Comparison of ENCODE assay signal across 26 cellular contexts in genomic region chr16:20833081-20833480, GRCh38.
"Had no signal": no experiment of that assay in that cellular context is flagged by ENCODE, and none has a peak within 500 bp of the region (broad histone marks: within the 10 kb centered on the region; RNA-seq: fewer than 3 reads in every experiment).

No MANE protein-coding gene starts in this region.

- ATAC-seq: activated naive CD4-positive, alpha-beta T cell treated with anti-CD3 and anti-CD28 coated beads, Interleukin-2, amount 50 U/mL, for 72 hours; activated T-cell treated with anti-CD3 and anti-CD28 coated beads, Interleukin-2, amount 50 U/mL, for 4 hours; body of pancreas; PC-3 had no signal

- H3K4me1 ChIP-seq: adrenal gland, body of pancreas, Peyer's patch had no signal

- H3K4me3 Mint-ChIP-seq: activated CD4-positive, alpha-beta memory T cell treated with anti-CD3 and anti-CD28 coated beads for 36 hours; activated CD4-positive, alpha-beta T cell treated with anti-CD3 and anti-CD28 coated beads, Interleukin-2, amount 10 ng/mL, durations not matched to agents 24 days and 14 days; activated naive CD4-positive, alpha-beta T cell treated with anti-CD3 and anti-CD28 coated beads for 36 hours; activated T-cell treated with anti-CD3 and anti-CD28 coated beads, Interleukin-2, amount 50 U/mL, for 4 hours; activated T-helper 1 cell treated with anti-CD3 and anti-CD28 coated beads, Interleukin-12 subunit alpha, Interleukin-12 subunit beta, Interleukin-2, Interleukin-4 antibody, amounts not matched to agents 30 ng/mL and 10 ng/mL and 1 ng/mL, durations not matched to agents 14 hours and 24 hours and 36 hours had no signal

- H3K27me3 ChIP-seq: adrenal gland, body of pancreas, Peyer's patch had no signal

- H3K9me3 ChIP-seq: adrenal gland, body of pancreas, Peyer's patch had no signal

- H3K4me3 ChIP-seq: adrenal gland, body of pancreas, Peyer's patch had no signal

- H3K27me3 Mint-ChIP-seq: activated CD4-positive, alpha-beta memory T cell treated with anti-CD3 and anti-CD28 coated beads for 36 hours; activated CD4-positive, alpha-beta T cell treated with anti-CD3 and anti-CD28 coated beads, Interleukin-2, amount 10 ng/mL, durations not matched to agents 24 days and 14 days had no signal

- H3K9me3 Mint-ChIP-seq: activated CD4-positive, alpha-beta T cell treated with anti-CD3 and anti-CD28 coated beads, Interleukin-2, amount 10 ng/mL, durations not matched to agents 24 days and 14 days had no signal

- H3K4me1 Mint-ChIP-seq: activated CD4-positive, alpha-beta T cell treated with anti-CD3 and anti-CD28 coated beads, Interleukin-2, amount 10 ng/mL, durations not matched to agents 24 days and 14 days had no signal

- H3K27ac ChIP-seq: adrenal gland, body of pancreas, KMS-11, Peyer's patch had no signal

- DNase-seq: activated CD4-positive, alpha-beta memory T cell treated with anti-CD3 and anti-CD28 coated beads for 36 hours; activated CD4-positive, alpha-beta T cell treated with anti-CD3 and anti-CD28 coated beads, Interleukin-2, amount 10 ng/mL, durations not matched to agents 24 days and 14 days; activated CD8-positive, alpha-beta memory T cell treated with anti-CD3 and anti-CD28 coated beads, Interleukin-2, amount 50 U/mL, for 4 hours; activated gamma-delta T cell treated with Interleukin-2 at 50 U/mL for 16 hours; activated naive CD4-positive, alpha-beta T cell treated with anti-CD3 and anti-CD28 coated beads for 36 hours; activated T-cell treated with anti-CD3 and anti-CD28 coated beads for 4 hours; activated T-cell treated with anti-CD3 and anti-CD28 coated beads, Interleukin-2, amount 50 U/mL, for 4 hours; adrenal gland; body of pancreas; central memory CD4-positive, alpha-beta T cell; NCI-H1092 treated with DMSO at 0.1 percent for 48 hours; NCI-H1417; NCI-H146; NCI-H187; NCI-H2029 treated with DMSO at 0.1 percent for 48 hours; NCI-H2107; NCI-H2171; NCI-H524; NCI-H69; PC-3; Peyer's patch; RPMI8226; T1000 had no signal

- H3K27ac Mint-ChIP-seq: activated CD4-positive, alpha-beta memory T cell treated with anti-CD3 and anti-CD28 coated beads for 36 hours; activated CD4-positive, alpha-beta T cell treated with anti-CD3 and anti-CD28 coated beads, Interleukin-2, amount 10 ng/mL, durations not matched to agents 24 days and 14 days; activated naive CD4-positive, alpha-beta T cell treated with anti-CD3 and anti-CD28 coated beads for 36 hours; activated naive CD4-positive, alpha-beta T cell treated with anti-CD3 and anti-CD28 coated beads, Interleukin-2, amount 50 U/mL, for 72 hours; activated T-helper 1 cell treated with anti-CD3 and anti-CD28 coated beads, Interleukin-12 subunit alpha, Interleukin-12 subunit beta, Interleukin-2, Interleukin-4 antibody, amounts not matched to agents 30 ng/mL and 10 ng/mL and 1 ng/mL, durations not matched to agents 14 hours and 24 hours and 36 hours had no signal
